Comparison of ENCODE assay signal across 8 cellular contexts in genomic region chr12:87661770-87662402, GRCh38.
DNase-seq lines count a peak whose midpoint lies in the region; ATAC-seq and TF ChIP-seq lines count a peak whose summit lies in the region.

No MANE protein-coding gene starts in this region.

- no peak overlapping the region for H3K9ac ChIP-seq in MM.1S (ENCODE audit: low read length)

- H3F3A ChIP-seq in MM.1S (ENCODE audit: insufficient read depth, low read length), result no peaks in the 10 kb centered on the region

- in situ Hi-C loops in Caki2 (cut with HindIII; ENCODE audit: low pct_unique_long_range_greater_than_20kb, low sequenced_read_pairs), result no loop called here

- H3K4me2 ChIP-seq in MM.1S (ENCODE audit: low read depth, low read length), result peak overlapping the region; percentile 18; the same call in 1 of the 2 replicates

- no peaks in the 10 kb centered on the region for H3K9me2 ChIP-seq in MM.1S (replicated peaks; ENCODE audit: insufficient read depth, low read length)

- peak; percentile 61 for DNase-seq in Caki2 (ENCODE audit: low read depth)
- peak; percentile 59 for DNase-seq in MM.1S
- no peak for DNase-seq in esophagus squamous epithelium (lab: John Stamatoyannopoulos, UW)
- DNase-seq in thoracic aorta (ENCODE audit: low spot score), result no peak
- DNase-seq in amygdala (lab: John Stamatoyannopoulos, UW), result no peak
- no peak for DNase-seq in hepatic stellate cell (ENCODE audit: low spot score)

- ATAC-seq in GM21528 (IDR thresholded peaks at IDR 0.05; ENCODE audit: low FRiP score, unreplicated experiment) (peak; percentile 86), thoracic aorta (ENCODE audit: insufficient number of reproducible peaks, low FRiP score, low read depth) (no peak), HG02588 (IDR thresholded peaks at IDR 0.05; ENCODE audit: unreplicated experiment) (no peak)

- H3K79me2 ChIP-seq in MM.1S (ENCODE audit: low read length), result no peaks in the 10 kb centered on the region

- TF ChIP-seq POLR2A in esophagus squamous epithelium (IDR thresholded peaks at IDR 0.05), result no peak

- no peaks in the 10 kb centered on the region for H4K20me1 ChIP-seq in MM.1S (ENCODE audit: insufficient read depth, low read length)

- H3K9me3 ChIP-seq in MM.1S (replicated peaks; ENCODE audit: insufficient read depth, low read length) (no peaks in the 10 kb centered on the region), esophagus squamous epithelium (no peaks in the 10 kb centered on the region), thoracic aorta (no peaks in the 10 kb centered on the region)

- H3K36me3 ChIP-seq in MM.1S (replicated peaks; ENCODE audit: insufficient read depth, low read length) (no peaks in the 10 kb centered on the region), esophagus squamous epithelium (no peaks in the 10 kb centered on the region), thoracic aorta (no peaks in the 10 kb centered on the region)

- H3K27me3 ChIP-seq in MM.1S (replicated peaks; ENCODE audit: insufficient read depth, low read length) (no peaks in the 10 kb centered on the region), esophagus squamous epithelium (no peaks in the 10 kb centered on the region), thoracic aorta (replicated peaks; ENCODE audit: insufficient read depth) (no peaks in the 10 kb centered on the region)

- H3K27ac ChIP-seq in MM.1S (ENCODE audit: low read length), result no peak overlapping the region
- peak overlapping the region in 2 of 4 donors; percentile 1 to 22 for H3K27ac ChIP-seq in esophagus squamous epithelium
- H3K27ac ChIP-seq in thoracic aorta, result no peak overlapping the region

- TF ChIP-seq CTCF in MM.1S (IDR thresholded peaks at IDR 0.05; ENCODE audit: low read length) (no peak), esophagus squamous epithelium (IDR thresholded peaks at IDR 0.05) (no peak), thoracic aorta (IDR thresholded peaks at IDR 0.05) (no peak)

- H3K4me1 ChIP-seq in MM.1S (ENCODE audit: low read length) (peaks cover 6% of the 10 kb centered on the region; the same call in 1 of the 2 replicates), esophagus squamous epithelium (peaks cover 0 to 13% (median 0%) of the 10 kb centered on the region in 3 donors), thoracic aorta (ENCODE audit: control insufficient read depth in 1 of 2, low read depth in 2 of 2) (peaks cover 8 to 15% of the 10 kb centered on the region in 2 donors)

- no peak overlapping the region for H2AFZ ChIP-seq in MM.1S (ENCODE audit: low read length)

- 34 to 40% methylated on average over 5 of the region's 5 CpGs for WGBS in esophagus squamous epithelium, 2 donors

- intact Hi-C loops in esophagus squamous epithelium (cut with DNase I), result no loop called here

- H3K4me3 ChIP-seq in MM.1S (ENCODE audit: low read length) (no peak overlapping the region), esophagus squamous epithelium (peak overlapping the region in 3 of 4 donors; percentile 9 to 46 (median 13)), thoracic aorta (peak overlapping the region; percentile 49)

Comparison
In these comparisons a context has a peak if more than half of its experiments do, and no peak if none do; other contexts are left out.
1. DNase-seq: peak in Caki2 (single experiment) and MM.1S (single experiment); none in esophagus squamous epithelium (single experiment), thoracic aorta (single experiment), amygdala (0 of 56) and hepatic stellate cell (single experiment).